1 cellular context compared by ENCODE assay signal in the genomic region with DNA sequence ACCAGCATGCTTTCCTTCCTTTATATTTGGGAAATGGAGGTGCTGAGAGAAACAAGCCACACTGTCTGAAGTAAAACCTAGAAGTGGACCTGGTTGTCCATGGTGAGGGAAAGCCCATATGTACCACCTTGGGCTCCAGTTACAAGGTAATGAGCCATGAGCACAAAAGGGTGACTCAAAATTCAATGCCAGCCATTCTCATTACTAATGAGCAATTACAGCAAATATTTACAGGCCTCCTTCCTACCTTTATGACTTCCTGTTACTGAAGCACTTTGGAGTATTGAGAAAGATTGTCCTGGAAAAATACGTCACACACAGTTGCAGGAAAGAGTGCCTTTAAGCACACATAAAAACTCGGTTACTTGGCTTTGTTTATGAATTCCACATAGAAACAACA.
TF ChIP-seq lines count a peak whose summit lies in the region.

No MANE protein-coding gene starts in this region.

TF ChIP-seq in HepG2, 621 proteins besides CTCF, POLR2A, EP300 and RAD21 (continued from another document and continues in another):
- TF ChIP-seq, protein P1, sequence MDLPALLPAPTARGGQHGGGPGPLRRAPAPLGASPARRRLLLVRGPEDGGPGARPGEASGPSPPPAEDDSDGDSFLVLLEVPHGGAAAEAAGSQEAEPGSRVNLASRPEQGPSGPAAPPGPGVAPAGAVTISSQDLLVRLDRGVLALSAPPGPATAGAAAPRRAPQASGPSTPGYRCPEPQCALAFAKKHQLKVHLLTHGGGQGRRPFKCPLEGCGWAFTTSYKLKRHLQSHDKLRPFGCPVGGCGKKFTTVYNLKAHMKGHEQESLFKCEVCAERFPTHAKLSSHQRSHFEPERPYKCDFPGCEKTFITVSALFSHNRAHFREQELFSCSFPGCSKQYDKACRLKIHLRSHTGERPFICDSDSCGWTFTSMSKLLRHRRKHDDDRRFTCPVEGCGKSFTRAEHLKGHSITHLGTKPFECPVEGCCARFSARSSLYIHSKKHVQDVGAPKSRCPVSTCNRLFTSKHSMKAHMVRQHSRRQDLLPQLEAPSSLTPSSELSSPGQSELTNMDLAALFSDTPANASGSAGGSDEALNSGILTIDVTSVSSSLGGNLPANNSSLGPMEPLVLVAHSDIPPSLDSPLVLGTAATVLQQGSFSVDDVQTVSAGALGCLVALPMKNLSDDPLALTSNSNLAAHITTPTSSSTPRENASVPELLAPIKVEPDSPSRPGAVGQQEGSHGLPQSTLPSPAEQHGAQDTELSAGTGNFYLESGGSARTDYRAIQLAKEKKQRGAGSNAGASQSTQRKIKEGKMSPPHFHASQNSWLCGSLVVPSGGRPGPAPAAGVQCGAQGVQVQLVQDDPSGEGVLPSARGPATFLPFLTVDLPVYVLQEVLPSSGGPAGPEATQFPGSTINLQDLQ (CRISPR knock-in tag; IDR thresholded peaks at IDR 0.05) = no peak
- peak; percentile 97 for TF ChIP-seq MIXL1 (CRISPR knock-in tag; IDR thresholded peaks at IDR 0.05)
- no peak for TF ChIP-seq ZNF17 (CRISPR knock-in tag; IDR thresholded peaks at IDR 0.05)
- TF ChIP-seq EEA1 (CRISPR knock-in tag; IDR thresholded peaks at IDR 0.05; ENCODE audit: borderline replicate concordance) = no peak
- no peak for TF ChIP-seq SP2 (CRISPR knock-in tag; IDR thresholded peaks at IDR 0.05)
- no peak for TF ChIP-seq U2AF2 (IDR thresholded peaks at IDR 0.05; ENCODE audit: low read depth, low read length)
- TF ChIP-seq, protein P2, sequence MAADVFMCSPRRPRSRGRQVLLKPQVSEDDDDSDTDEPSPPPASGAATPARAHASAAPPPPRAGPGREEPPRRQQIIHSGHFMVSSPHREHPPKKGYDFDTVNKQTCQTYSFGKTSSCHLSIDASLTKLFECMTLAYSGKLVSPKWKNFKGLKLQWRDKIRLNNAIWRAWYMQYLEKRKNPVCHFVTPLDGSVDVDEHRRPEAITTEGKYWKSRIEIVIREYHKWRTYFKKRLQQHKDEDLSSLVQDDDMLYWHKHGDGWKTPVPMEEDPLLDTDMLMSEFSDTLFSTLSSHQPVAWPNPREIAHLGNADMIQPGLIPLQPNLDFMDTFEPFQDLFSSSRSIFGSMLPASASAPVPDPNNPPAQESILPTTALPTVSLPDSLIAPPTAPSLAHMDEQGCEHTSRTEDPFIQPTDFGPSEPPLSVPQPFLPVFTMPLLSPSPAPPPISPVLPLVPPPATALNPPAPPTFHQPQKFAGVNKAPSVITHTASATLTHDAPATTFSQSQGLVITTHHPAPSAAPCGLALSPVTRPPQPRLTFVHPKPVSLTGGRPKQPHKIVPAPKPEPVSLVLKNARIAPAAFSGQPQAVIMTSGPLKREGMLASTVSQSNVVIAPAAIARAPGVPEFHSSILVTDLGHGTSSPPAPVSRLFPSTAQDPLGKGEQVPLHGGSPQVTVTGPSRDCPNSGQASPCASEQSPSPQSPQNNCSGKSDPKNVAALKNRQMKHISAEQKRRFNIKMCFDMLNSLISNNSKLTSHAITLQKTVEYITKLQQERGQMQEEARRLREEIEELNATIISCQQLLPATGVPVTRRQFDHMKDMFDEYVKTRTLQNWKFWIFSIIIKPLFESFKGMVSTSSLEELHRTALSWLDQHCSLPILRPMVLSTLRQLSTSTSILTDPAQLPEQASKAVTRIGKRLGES (CRISPR knock-in tag; IDR thresholded peaks at IDR 0.05; ENCODE audit: borderline replicate concordance) = no peak
- TF ChIP-seq MBD4 (IDR thresholded peaks at IDR 0.05; ENCODE audit: borderline replicate concordance, low read length) = peak; percentile 89; the same call in 1 of the 2 replicates
- TF ChIP-seq ZFP1 (CRISPR knock-in tag; IDR thresholded peaks at IDR 0.05) = no peak
- TF ChIP-seq MZF1 (CRISPR knock-in tag; IDR thresholded peaks at IDR 0.05; ENCODE audit: borderline replicate concordance) = no peak
- TF ChIP-seq ZMYM2 (CRISPR knock-in tag; IDR thresholded peaks at IDR 0.05) = no peak
- no peak for TF ChIP-seq PAF1 (CRISPR knock-in tag; IDR thresholded peaks at IDR 0.05)
- TF ChIP-seq ZNF33A (CRISPR knock-in tag; IDR thresholded peaks at IDR 0.05; ENCODE audit: borderline replicate concordance) = 0 out of 2 replicates have a peak, but pooled peaks have one; percentile 1
- TF ChIP-seq, protein P3, sequence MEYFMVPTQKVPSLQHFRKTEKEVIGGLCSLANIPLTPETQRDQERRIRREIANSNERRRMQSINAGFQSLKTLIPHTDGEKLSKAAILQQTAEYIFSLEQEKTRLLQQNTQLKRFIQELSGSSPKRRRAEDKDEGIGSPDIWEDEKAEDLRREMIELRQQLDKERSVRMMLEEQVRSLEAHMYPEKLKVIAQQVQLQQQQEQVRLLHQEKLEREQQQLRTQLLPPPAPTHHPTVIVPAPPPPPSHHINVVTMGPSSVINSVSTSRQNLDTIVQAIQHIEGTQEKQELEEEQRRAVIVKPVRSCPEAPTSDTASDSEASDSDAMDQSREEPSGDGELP (IDR thresholded peaks at IDR 0.05; ENCODE audit: borderline replicate concordance, low read depth) = no peak; the same call in 1 of the 2 replicates
- no peak for TF ChIP-seq FOXM1 (CRISPR knock-in tag; IDR thresholded peaks at IDR 0.05)
- TF ChIP-seq ZNF24 (IDR thresholded peaks at IDR 0.05) = no peak
- no peak for TF ChIP-seq MXD4 (CRISPR knock-in tag; IDR thresholded peaks at IDR 0.05)
- peak; percentile 80 for TF ChIP-seq ATF7 (IDR thresholded peaks at IDR 0.05)
- TF ChIP-seq ATF7 (CRISPR knock-in tag; IDR thresholded peaks at IDR 0.05) = no peak; the same call in 1 of the 2 replicates
- TF ChIP-seq ATAD3A (CRISPR knock-in tag; IDR thresholded peaks at IDR 0.05) = no peak
- TF ChIP-seq ZNF549 (CRISPR knock-in tag; IDR thresholded peaks at IDR 0.05) = no peak
- no peak for TF ChIP-seq SCMH1 (CRISPR knock-in tag; IDR thresholded peaks at IDR 0.05; ENCODE audit: borderline replicate concordance)
- TF ChIP-seq ATF1 (CRISPR knock-in tag; IDR thresholded peaks at IDR 0.05) = peak; percentile 88
- TF ChIP-seq, protein P4, sequence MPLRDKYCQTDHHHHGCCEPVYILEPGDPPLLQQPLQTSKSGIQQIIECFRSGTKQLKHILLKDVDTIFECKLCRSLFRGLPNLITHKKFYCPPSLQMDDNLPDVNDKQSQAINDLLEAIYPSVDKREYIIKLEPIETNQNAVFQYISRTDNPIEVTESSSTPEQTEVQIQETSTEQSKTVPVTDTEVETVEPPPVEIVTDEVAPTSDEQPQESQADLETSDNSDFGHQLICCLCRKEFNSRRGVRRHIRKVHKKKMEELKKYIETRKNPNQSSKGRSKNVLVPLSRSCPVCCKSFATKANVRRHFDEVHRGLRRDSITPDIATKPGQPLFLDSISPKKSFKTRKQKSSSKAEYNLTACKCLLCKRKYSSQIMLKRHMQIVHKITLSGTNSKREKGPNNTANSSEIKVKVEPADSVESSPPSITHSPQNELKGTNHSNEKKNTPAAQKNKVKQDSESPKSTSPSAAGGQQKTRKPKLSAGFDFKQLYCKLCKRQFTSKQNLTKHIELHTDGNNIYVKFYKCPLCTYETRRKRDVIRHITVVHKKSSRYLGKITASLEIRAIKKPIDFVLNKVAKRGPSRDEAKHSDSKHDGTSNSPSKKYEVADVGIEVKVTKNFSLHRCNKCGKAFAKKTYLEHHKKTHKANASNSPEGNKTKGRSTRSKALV (CRISPR knock-in tag; IDR thresholded peaks at IDR 0.05) = peak; percentile 60; the same call in 1 of the 2 replicates
- TF ChIP-seq ZNF598 (CRISPR knock-in tag; IDR thresholded peaks at IDR 0.05; ENCODE audit: borderline replicate concordance) = no peak; the same call in 1 of the 2 replicates
- no peak for TF ChIP-seq RBM39 (IDR thresholded peaks at IDR 0.05; ENCODE audit: low read depth, low read length, poor library complexity, severe bottlenecking)
- peak; percentile 65 for TF ChIP-seq POLR2G (IDR thresholded peaks at IDR 0.05; ENCODE audit: low read depth, low read length)
- TF ChIP-seq, protein P5, sequence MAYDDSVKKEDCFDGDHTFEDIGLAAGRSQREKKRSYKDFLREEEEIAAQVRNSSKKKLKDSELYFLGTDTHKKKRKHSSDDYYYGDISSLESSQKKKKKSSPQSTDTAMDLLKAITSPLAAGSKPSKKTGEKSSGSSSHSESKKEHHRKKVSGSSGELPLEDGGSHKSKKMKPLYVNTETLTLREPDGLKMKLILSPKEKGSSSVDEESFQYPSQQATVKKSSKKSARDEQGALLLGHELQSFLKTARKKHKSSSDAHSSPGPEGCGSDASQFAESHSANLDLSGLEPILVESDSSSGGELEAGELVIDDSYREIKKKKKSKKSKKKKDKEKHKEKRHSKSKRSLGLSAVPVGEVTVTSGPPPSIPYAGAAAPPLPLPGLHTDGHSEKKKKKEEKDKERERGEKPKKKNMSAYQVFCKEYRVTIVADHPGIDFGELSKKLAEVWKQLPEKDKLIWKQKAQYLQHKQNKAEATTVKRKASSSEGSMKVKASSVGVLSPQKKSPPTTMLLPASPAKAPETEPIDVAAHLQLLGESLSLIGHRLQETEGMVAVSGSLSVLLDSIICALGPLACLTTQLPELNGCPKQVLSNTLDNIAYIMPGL (CRISPR knock-in tag; IDR thresholded peaks at IDR 0.05; ENCODE audit: borderline replicate concordance in 1 of 2, low read depth in 1 of 2) = peak in 1 of 2 experiments; percentile 56; a peak in 1 of 4 replicates
- TF ChIP-seq KDM1A (CRISPR knock-in tag; IDR thresholded peaks at IDR 0.05) = peak; percentile 62; the same call in 1 of the 2 replicates
- TF ChIP-seq NRL (CRISPR knock-in tag; IDR thresholded peaks at IDR 0.05; ENCODE audit: borderline replicate concordance) = no peak
- 0 out of 2 replicates have a peak, but pooled peaks have one; percentile 66 for TF ChIP-seq FOXC1 (CRISPR knock-in tag; IDR thresholded peaks at IDR 0.05; ENCODE audit: borderline replicate concordance)
- TF ChIP-seq CAMTA2 (CRISPR knock-in tag; IDR thresholded peaks at IDR 0.05; ENCODE audit: borderline replicate concordance) = no peak
- TF ChIP-seq ZIK1 (CRISPR knock-in tag; IDR thresholded peaks at IDR 0.05; ENCODE audit: borderline replicate concordance, low read depth) = no peak
- 0 out of 2 replicates have a peak, but pooled peaks have one; percentile 57 for TF ChIP-seq ZNF564 (CRISPR knock-in tag; IDR thresholded peaks at IDR 0.05)
- TF ChIP-seq, protein P6, sequence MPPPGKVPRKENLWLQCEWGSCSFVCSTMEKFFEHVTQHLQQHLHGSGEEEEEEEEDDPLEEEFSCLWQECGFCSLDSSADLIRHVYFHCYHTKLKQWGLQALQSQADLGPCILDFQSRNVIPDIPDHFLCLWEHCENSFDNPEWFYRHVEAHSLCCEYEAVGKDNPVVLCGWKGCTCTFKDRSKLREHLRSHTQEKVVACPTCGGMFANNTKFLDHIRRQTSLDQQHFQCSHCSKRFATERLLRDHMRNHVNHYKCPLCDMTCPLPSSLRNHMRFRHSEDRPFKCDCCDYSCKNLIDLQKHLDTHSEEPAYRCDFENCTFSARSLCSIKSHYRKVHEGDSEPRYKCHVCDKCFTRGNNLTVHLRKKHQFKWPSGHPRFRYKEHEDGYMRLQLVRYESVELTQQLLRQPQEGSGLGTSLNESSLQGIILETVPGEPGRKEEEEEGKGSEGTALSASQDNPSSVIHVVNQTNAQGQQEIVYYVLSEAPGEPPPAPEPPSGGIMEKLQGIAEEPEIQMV (CRISPR knock-in tag; IDR thresholded peaks at IDR 0.05; ENCODE audit: low read depth) = no peak
- no peak for TF ChIP-seq ZNF256 (CRISPR knock-in tag; conservative IDR thresholded peaks at IDR 0.05)
- peak; percentile 95 for TF ChIP-seq CREB1 (IDR thresholded peaks at IDR 0.05)
- TF ChIP-seq CREB1 (CRISPR knock-in tag; IDR thresholded peaks at IDR 0.05) = peak; percentile 92
- peak; percentile 59; the same call in 1 of the 2 replicates for TF ChIP-seq GFI1 (CRISPR knock-in tag; IDR thresholded peaks at IDR 0.05; ENCODE audit: borderline replicate concordance)
- peak; percentile 93 for TF ChIP-seq ZBTB21 (CRISPR knock-in tag; IDR thresholded peaks at IDR 0.05)
- TF ChIP-seq HDAC1 (CRISPR knock-in tag; IDR thresholded peaks at IDR 0.05) = peak; percentile 69
- TF ChIP-seq SP5 (CRISPR knock-in tag; IDR thresholded peaks at IDR 0.05; ENCODE audit: borderline replicate concordance, low read depth) = peak; percentile 57
- TF ChIP-seq IRX3 (CRISPR knock-in tag; IDR thresholded peaks at IDR 0.05; ENCODE audit: borderline replicate concordance, low read depth) = no peak
- no peak for TF ChIP-seq ZNF703 (CRISPR knock-in tag; IDR thresholded peaks at IDR 0.05; ENCODE audit: borderline replicate concordance)
- TF ChIP-seq, protein P7, sequence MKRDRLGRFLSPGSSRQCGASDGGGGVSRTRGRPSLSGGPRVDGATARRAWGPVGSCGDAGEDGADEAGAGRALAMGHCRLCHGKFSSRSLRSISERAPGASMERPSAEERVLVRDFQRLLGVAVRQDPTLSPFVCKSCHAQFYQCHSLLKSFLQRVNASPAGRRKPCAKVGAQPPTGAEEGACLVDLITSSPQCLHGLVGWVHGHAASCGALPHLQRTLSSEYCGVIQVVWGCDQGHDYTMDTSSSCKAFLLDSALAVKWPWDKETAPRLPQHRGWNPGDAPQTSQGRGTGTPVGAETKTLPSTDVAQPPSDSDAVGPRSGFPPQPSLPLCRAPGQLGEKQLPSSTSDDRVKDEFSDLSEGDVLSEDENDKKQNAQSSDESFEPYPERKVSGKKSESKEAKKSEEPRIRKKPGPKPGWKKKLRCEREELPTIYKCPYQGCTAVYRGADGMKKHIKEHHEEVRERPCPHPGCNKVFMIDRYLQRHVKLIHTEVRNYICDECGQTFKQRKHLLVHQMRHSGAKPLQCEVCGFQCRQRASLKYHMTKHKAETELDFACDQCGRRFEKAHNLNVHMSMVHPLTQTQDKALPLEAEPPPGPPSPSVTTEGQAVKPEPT (CRISPR knock-in tag; IDR thresholded peaks at IDR 0.05; ENCODE audit: low read depth) = no peak
- TF ChIP-seq PHF8 (CRISPR knock-in tag; IDR thresholded peaks at IDR 0.05) = no peak
- TF ChIP-seq HHEX (CRISPR knock-in tag; IDR thresholded peaks at IDR 0.05) = peak; percentile 86
- peak; percentile 78 for TF ChIP-seq KDM4B (CRISPR knock-in tag; IDR thresholded peaks at IDR 0.05)
- TF ChIP-seq, protein P8, sequence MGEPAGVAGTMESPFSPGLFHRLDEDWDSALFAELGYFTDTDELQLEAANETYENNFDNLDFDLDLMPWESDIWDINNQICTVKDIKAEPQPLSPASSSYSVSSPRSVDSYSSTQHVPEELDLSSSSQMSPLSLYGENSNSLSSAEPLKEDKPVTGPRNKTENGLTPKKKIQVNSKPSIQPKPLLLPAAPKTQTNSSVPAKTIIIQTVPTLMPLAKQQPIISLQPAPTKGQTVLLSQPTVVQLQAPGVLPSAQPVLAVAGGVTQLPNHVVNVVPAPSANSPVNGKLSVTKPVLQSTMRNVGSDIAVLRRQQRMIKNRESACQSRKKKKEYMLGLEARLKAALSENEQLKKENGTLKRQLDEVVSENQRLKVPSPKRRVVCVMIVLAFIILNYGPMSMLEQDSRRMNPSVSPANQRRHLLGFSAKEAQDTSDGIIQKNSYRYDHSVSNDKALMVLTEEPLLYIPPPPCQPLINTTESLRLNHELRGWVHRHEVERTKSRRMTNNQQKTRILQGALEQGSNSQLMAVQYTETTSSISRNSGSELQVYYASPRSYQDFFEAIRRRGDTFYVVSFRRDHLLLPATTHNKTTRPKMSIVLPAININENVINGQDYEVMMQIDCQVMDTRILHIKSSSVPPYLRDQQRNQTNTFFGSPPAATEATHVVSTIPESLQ (CRISPR knock-in tag; conservative IDR thresholded peaks at IDR 0.05) = peak; percentile 68; the same call in 1 of the 2 replicates
- TF ChIP-seq ZNF674 (CRISPR knock-in tag; IDR thresholded peaks at IDR 0.05; ENCODE audit: low read depth) = no peak
- peak; percentile 69 for TF ChIP-seq ARNTL (CRISPR knock-in tag; IDR thresholded peaks at IDR 0.05)
- peak; percentile 91; the same call in 1 of the 2 replicates for TF ChIP-seq RXRB (CRISPR knock-in tag; IDR thresholded peaks at IDR 0.05; ENCODE audit: borderline replicate concordance)
- TF ChIP-seq FLYWCH1 (CRISPR knock-in tag; IDR thresholded peaks at IDR 0.05) = no peak
